ENCODE assay signal across 8 cellular contexts in genomic region chr2:85355073-85355410, GRCh38. TPM values are rescaled to one million over a fixed set of nuclear protein-coding genes. Genes with fewer than 3 reads are reported as not detected.
DNase-seq lines count a peak whose midpoint lies in the region; ATAC-seq lines count a peak whose summit lies in the region.

No MANE protein-coding gene starts in this region.

- peaks cover 44% of the 10 kb centered on the region for H3K4me1 Mint-ChIP-seq in activated T-helper 1 cell treated with anti-CD3 and anti-CD28 coated beads, Interleukin-12 subunit alpha, Interleukin-12 subunit beta, Interleukin-2, Interleukin-4 antibody, amounts not matched to agents 30 ng/mL and 10 ng/mL and 1 ng/mL, durations not matched to agents 14 hours and 24 hours and 36 hours (ENCODE audit: low read depth)

- ATAC-seq in GM18498 (IDR thresholded peaks at IDR 0.05; ENCODE audit: unreplicated experiment), result peak; percentile 14
- ATAC-seq in HG02763 (IDR thresholded peaks at IDR 0.05; ENCODE audit: unreplicated experiment), result peak; percentile 2
- ATAC-seq in HG02870 (IDR thresholded peaks at IDR 0.05; ENCODE audit: unreplicated experiment), result no peak

- no peaks in the 10 kb centered on the region for H3K27me3 ChIP-seq in iPS-18a (ENCODE audit: control insufficient read depth, insufficient read depth, low read length)

- H3K9me3 Mint-ChIP-seq in activated T-helper 1 cell treated with anti-CD3 and anti-CD28 coated beads, Interleukin-12 subunit alpha, Interleukin-12 subunit beta, Interleukin-2, Interleukin-4 antibody, amounts not matched to agents 30 ng/mL and 10 ng/mL and 1 ng/mL, durations not matched to agents 14 hours and 24 hours and 36 hours, result no peaks in the 10 kb centered on the region

- H3K36me3 Mint-ChIP-seq in activated T-helper 1 cell treated with anti-CD3 and anti-CD28 coated beads, Interleukin-12 subunit alpha, Interleukin-12 subunit beta, Interleukin-2, Interleukin-4 antibody, amounts not matched to agents 30 ng/mL and 10 ng/mL and 1 ng/mL, durations not matched to agents 14 hours and 24 hours and 36 hours (ENCODE audit: low read depth), result peaks cover 31% of the 10 kb centered on the region

- peak overlapping the region; percentile 97 for H3K4me3 ChIP-seq in iPS-18a (ENCODE audit: low read length)

- no peaks in the 10 kb centered on the region for H3K27me3 Mint-ChIP-seq in activated T-helper 1 cell treated with anti-CD3 and anti-CD28 coated beads, Interleukin-12 subunit alpha, Interleukin-12 subunit beta, Interleukin-2, Interleukin-4 antibody, amounts not matched to agents 30 ng/mL and 10 ng/mL and 1 ng/mL, durations not matched to agents 14 hours and 24 hours and 36 hours (ENCODE audit: insufficient read depth)

- H3K27ac ChIP-seq in iPS-18a (ENCODE audit: low read length), result no peak overlapping the region
- peak overlapping the region; percentile 37 for H3K27ac ChIP-seq in temporal lobe (ENCODE audit: low read depth, low read length)

- H3K9ac ChIP-seq in iPS-18a (ENCODE audit: low read length), result peak overlapping the region; percentile 65

- no peaks in the 10 kb centered on the region for H3K9me3 ChIP-seq in iPS-18a (ENCODE audit: control insufficient read depth, low read depth, low read length)

- peaks cover 7% of the 10 kb centered on the region for H3K36me3 ChIP-seq in iPS-18a (ENCODE audit: control insufficient read depth, low read depth, low read length)

- peak overlapping the region; percentile 98 for H3K27ac Mint-ChIP-seq in activated T-helper 1 cell treated with anti-CD3 and anti-CD28 coated beads, Interleukin-12 subunit alpha, Interleukin-12 subunit beta, Interleukin-2, Interleukin-4 antibody, amounts not matched to agents 30 ng/mL and 10 ng/mL and 1 ng/mL, durations not matched to agents 14 hours and 24 hours and 36 hours

- H3K4me3 Mint-ChIP-seq in activated T-helper 1 cell treated with anti-CD3 and anti-CD28 coated beads, Interleukin-12 subunit alpha, Interleukin-12 subunit beta, Interleukin-2, Interleukin-4 antibody, amounts not matched to agents 30 ng/mL and 10 ng/mL and 1 ng/mL, durations not matched to agents 14 hours and 24 hours and 36 hours, result peak overlapping the region; percentile 100

- DNase-seq in activated T-helper 1 cell treated with anti-CD3 and anti-CD28 coated beads, Interleukin-12 subunit alpha, Interleukin-12 subunit beta, Interleukin-2, Interleukin-4 antibody, amounts not matched to agents 30 ng/mL and 10 ng/mL and 1 ng/mL, durations not matched to agents 14 hours and 24 hours and 36 hours (ENCODE audit: low spot score), result no peak
- DNase-seq in NCI-H526 (lab: John Stamatoyannopoulos, UW), result no peak
- DNase-seq in NCI-H1048 (lab: John Stamatoyannopoulos, UW), result no peak

- intact Hi-C loops in activated T-helper 1 cell treated with anti-CD3 and anti-CD28 coated beads, Interleukin-12 subunit alpha, Interleukin-12 subunit beta, Interleukin-2, Interleukin-4 antibody, amounts not matched to agents 30 ng/mL and 10 ng/mL and 1 ng/mL, durations not matched to agents 14 hours and 24 hours and 36 hours (cut with micrococcal nuclease), result loop anchor here (2.0 to 10.0 kb wide), 2 partner anchors 198 to 840 kb away; partner anchors contain the start of genes IMMT and MRPL35

- peaks cover 4% of the 10 kb centered on the region for H3K4me1 ChIP-seq in iPS-18a (ENCODE audit: control insufficient read depth, low read depth, low read length)

RNA-seq across cellular contexts. Expression of gene ELMOD3, which starts 0.5 kb away (rescaled TPM):
- 13.8 and 15.9 TPM in 2 replicates for total RNA-seq in activated T-helper 1 cell treated with anti-CD3 and anti-CD28 coated beads, Interleukin-12 subunit alpha, Interleukin-12 subunit beta, Interleukin-2, Interleukin-4 antibody, amounts not matched to agents 30 ng/mL and 10 ng/mL and 1 ng/mL, durations not matched to agents 14 hours and 24 hours and 36 hours
- 19.7 TPM for total RNA-seq in temporal lobe

RNA-seq across cellular contexts. Expression of gene RETSAT, which starts 0.7 kb away (rescaled TPM):
- 23.4 and 25.9 TPM in 2 replicates for total RNA-seq in activated T-helper 1 cell treated with anti-CD3 and anti-CD28 coated beads, Interleukin-12 subunit alpha, Interleukin-12 subunit beta, Interleukin-2, Interleukin-4 antibody, amounts not matched to agents 30 ng/mL and 10 ng/mL and 1 ng/mL, durations not matched to agents 14 hours and 24 hours and 36 hours
- 10.3 TPM for total RNA-seq in temporal lobe

RNA-seq across cellular contexts. Expression of gene TGOLN2, which starts 27.3 kb away (rescaled TPM):
- total RNA-seq in activated T-helper 1 cell treated with anti-CD3 and anti-CD28 coated beads, Interleukin-12 subunit alpha, Interleukin-12 subunit beta, Interleukin-2, Interleukin-4 antibody, amounts not matched to agents 30 ng/mL and 10 ng/mL and 1 ng/mL, durations not matched to agents 14 hours and 24 hours and 36 hours, result 102 and 104 TPM in 2 replicates
- total RNA-seq in temporal lobe, result 44.0 TPM

RNA-seq across cellular contexts. Expression of gene CAPG, which starts 55.1 kb away (rescaled TPM):
- 35.5 and 38.2 TPM in 2 replicates for total RNA-seq in activated T-helper 1 cell treated with anti-CD3 and anti-CD28 coated beads, Interleukin-12 subunit alpha, Interleukin-12 subunit beta, Interleukin-2, Interleukin-4 antibody, amounts not matched to agents 30 ng/mL and 10 ng/mL and 1 ng/mL, durations not matched to agents 14 hours and 24 hours and 36 hours
- 7.6 TPM for total RNA-seq in temporal lobe
